In the genomic region with DNA sequence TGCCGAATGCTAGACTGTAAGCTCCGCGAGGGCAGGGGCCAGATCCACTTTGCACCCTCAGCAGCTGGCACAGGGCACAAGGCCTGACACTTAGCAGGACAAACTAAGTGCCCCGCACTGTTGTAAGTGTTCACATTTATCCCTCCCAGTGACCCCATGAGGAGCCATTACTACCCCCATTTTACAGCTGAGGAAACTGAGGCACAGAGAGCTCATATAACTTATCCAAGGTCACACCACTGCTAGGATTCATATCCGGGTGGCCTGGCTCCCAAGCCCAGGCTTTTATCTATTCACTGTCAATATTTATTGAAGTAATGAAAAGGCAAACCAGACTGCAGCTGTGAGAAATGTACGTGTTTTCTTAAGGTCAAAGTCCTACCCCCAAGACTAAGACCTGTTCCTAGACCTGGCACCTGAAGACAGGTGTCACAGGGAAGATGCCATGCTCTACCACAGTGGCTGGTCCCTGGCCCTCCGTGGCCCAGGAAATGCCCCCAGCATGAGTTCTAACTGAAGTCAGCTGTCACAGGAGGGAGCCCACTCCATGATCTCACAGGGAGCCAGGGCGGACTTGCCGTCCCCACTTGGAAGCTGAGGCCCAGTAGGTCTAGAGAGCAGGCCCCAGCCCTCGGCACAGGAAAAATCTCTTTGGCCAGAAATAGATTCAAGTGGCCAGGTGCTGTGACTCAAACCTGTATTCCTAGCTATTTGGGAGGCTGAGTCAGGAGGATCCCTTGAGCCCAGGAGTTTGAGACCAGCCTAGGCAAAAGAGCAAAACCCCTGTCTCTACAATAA, we compare ENCODE assay signal across 1 cellular context.
TF ChIP-seq lines count a peak whose summit lies in the region.

No MANE protein-coding gene starts in this region.

TF ChIP-seq in HepG2, 621 proteins besides CTCF, POLR2A, EP300 and RAD21 (continued from another document):
- TF ChIP-seq, protein P1, sequence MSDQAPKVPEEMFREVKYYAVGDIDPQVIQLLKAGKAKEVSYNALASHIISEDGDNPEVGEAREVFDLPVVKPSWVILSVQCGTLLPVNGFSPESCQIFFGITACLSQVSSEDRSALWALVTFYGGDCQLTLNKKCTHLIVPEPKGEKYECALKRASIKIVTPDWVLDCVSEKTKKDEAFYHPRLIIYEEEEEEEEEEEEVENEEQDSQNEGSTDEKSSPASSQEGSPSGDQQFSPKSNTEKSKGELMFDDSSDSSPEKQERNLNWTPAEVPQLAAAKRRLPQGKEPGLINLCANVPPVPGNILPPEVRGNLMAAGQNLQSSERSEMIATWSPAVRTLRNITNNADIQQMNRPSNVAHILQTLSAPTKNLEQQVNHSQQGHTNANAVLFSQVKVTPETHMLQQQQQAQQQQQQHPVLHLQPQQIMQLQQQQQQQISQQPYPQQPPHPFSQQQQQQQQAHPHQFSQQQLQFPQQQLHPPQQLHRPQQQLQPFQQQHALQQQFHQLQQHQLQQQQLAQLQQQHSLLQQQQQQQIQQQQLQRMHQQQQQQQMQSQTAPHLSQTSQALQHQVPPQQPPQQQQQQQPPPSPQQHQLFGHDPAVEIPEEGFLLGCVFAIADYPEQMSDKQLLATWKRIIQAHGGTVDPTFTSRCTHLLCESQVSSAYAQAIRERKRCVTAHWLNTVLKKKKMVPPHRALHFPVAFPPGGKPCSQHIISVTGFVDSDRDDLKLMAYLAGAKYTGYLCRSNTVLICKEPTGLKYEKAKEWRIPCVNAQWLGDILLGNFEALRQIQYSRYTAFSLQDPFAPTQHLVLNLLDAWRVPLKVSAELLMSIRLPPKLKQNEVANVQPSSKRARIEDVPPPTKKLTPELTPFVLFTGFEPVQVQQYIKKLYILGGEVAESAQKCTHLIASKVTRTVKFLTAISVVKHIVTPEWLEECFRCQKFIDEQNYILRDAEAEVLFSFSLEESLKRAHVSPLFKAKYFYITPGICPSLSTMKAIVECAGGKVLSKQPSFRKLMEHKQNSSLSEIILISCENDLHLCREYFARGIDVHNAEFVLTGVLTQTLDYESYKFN (CRISPR knock-in tag; conservative IDR thresholded peaks at IDR 0.05) = 0 out of 2 replicates have a peak, but pooled peaks have one; percentile 16
- TF ChIP-seq, protein P2, sequence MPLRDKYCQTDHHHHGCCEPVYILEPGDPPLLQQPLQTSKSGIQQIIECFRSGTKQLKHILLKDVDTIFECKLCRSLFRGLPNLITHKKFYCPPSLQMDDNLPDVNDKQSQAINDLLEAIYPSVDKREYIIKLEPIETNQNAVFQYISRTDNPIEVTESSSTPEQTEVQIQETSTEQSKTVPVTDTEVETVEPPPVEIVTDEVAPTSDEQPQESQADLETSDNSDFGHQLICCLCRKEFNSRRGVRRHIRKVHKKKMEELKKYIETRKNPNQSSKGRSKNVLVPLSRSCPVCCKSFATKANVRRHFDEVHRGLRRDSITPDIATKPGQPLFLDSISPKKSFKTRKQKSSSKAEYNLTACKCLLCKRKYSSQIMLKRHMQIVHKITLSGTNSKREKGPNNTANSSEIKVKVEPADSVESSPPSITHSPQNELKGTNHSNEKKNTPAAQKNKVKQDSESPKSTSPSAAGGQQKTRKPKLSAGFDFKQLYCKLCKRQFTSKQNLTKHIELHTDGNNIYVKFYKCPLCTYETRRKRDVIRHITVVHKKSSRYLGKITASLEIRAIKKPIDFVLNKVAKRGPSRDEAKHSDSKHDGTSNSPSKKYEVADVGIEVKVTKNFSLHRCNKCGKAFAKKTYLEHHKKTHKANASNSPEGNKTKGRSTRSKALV (CRISPR knock-in tag; IDR thresholded peaks at IDR 0.05) = no peak
